2 cellular contexts compared by ENCODE assay signal in the genomic region with DNA sequence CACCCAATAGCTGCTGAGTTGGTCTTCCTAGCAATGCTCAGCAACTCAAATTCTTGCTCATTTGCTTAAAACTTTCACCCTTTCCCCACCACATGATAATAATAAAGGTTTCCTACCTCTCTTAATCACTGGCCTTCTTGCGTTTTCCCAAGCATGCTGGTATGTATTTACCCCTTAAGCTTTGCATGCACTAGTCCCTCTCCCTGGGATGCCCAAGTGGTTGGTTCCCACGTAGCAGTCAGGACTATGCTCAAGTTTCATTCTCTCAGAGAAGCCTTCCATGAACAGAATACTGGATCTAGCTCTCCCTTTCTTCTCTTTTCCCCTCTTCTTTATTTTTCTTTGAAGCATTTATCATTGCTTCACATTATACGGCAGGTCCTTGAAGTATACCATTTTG.
TF ChIP-seq lines count a peak whose summit lies in the region.

No MANE protein-coding gene starts in this region.

TF ChIP-seq in GM23338, 12 proteins besides CTCF, POLR2A, EP300 and RAD21 (continued from another document):
- TF ChIP-seq, protein P1, sequence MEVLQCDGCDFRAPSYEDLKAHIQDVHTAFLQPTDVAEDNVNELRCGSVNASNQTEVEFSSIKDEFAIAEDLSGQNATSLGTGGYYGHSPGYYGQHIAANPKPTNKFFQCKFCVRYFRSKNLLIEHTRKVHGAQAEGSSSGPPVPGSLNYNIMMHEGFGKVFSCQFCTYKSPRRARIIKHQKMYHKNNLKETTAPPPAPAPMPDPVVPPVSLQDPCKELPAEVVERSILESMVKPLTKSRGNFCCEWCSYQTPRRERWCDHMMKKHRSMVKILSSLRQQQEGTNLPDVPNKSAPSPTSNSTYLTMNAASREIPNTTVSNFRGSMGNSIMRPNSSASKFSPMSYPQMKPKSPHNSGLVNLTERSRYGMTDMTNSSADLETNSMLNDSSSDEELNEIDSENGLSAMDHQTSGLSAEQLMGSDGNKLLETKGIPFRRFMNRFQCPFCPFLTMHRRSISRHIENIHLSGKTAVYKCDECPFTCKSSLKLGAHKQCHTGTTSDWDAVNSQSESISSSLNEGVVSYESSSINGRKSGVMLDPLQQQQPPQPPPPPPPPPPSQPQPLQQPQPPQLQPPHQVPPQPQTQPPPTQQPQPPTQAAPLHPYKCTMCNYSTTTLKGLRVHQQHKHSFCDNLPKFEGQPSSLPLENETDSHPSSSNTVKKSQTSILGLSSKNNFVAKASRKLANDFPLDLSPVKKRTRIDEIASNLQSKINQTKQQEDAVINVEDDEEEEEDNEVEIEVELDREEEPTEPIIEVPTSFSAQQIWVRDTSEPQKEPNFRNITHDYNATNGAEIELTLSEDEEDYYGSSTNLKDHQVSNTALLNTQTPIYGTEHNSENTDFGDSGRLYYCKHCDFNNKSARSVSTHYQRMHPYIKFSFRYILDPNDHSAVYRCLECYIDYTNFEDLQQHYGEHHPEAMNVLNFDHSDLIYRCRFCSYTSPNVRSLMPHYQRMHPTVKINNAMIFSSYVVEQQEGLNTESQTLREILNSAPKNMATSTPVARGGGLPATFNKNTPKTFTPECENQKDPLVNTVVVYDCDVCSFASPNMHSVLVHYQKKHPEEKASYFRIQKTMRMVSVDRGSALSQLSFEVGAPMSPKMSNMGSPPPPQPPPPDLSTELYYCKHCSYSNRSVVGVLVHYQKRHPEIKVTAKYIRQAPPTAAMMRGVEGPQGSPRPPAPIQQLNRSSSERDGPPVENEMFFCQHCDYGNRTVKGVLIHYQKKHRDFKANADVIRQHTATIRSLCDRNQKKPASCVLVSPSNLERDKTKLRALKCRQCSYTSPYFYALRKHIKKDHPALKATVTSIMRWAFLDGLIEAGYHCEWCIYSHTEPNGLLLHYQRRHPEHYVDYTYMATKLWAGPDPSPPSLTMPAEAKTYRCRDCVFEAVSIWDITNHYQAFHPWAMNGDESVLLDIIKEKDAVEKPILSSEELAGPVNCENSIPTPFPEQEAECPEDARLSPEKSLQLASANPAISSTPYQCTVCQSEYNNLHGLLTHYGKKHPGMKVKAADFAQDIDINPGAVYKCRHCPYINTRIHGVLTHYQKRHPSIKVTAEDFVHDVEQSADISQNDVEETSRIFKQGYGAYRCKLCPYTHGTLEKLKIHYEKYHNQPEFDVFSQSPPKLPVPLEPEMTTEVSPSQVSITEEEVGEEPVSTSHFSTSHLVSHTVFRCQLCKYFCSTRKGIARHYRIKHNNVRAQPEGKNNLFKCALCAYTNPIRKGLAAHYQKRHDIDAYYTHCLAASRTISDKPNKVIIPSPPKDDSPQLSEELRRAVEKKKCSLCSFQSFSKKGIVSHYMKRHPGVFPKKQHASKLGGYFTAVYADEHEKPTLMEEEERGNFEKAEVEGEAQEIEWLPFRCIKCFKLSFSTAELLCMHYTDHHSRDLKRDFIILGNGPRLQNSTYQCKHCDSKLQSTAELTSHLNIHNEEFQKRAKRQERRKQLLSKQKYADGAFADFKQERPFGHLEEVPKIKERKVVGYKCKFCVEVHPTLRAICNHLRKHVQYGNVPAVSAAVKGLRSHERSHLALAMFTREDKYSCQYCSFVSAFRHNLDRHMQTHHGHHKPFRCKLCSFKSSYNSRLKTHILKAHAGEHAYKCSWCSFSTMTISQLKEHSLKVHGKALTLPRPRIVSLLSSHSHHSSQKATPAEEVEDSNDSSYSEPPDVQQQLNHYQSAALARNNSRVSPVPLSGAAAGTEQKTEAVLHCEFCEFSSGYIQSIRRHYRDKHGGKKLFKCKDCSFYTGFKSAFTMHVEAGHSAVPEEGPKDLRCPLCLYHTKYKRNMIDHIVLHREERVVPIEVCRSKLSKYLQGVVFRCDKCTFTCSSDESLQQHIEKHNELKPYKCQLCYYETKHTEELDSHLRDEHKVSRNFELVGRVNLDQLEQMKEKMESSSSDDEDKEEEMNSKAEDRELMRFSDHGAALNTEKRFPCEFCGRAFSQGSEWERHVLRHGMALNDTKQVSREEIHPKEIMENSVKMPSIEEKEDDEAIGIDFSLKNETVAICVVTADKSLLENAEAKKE (CRISPR knock-in tag; IDR thresholded peaks at IDR 0.05): no peak
- TF ChIP-seq EZH2phosphoT487 (IDR thresholded peaks at IDR 0.05; ENCODE audit: unreplicated experiment) (no peak), ZNF331 (CRISPR knock-in tag; IDR thresholded peaks at IDR 0.05; ENCODE audit: low read depth) (no peak), NANOG (IDR thresholded peaks at IDR 0.05; ENCODE audit: borderline replicate concordance) (no peak), ZNF114 (CRISPR knock-in tag; IDR thresholded peaks at IDR 0.05) (no peak), CREB1 (CRISPR knock-in tag; IDR thresholded peaks at IDR 0.05; ENCODE audit: low read depth) (no peak), STAT1 (IDR thresholded peaks at IDR 0.05; ENCODE audit: unreplicated experiment) (no peak)
- TF ChIP-seq, protein P2, sequence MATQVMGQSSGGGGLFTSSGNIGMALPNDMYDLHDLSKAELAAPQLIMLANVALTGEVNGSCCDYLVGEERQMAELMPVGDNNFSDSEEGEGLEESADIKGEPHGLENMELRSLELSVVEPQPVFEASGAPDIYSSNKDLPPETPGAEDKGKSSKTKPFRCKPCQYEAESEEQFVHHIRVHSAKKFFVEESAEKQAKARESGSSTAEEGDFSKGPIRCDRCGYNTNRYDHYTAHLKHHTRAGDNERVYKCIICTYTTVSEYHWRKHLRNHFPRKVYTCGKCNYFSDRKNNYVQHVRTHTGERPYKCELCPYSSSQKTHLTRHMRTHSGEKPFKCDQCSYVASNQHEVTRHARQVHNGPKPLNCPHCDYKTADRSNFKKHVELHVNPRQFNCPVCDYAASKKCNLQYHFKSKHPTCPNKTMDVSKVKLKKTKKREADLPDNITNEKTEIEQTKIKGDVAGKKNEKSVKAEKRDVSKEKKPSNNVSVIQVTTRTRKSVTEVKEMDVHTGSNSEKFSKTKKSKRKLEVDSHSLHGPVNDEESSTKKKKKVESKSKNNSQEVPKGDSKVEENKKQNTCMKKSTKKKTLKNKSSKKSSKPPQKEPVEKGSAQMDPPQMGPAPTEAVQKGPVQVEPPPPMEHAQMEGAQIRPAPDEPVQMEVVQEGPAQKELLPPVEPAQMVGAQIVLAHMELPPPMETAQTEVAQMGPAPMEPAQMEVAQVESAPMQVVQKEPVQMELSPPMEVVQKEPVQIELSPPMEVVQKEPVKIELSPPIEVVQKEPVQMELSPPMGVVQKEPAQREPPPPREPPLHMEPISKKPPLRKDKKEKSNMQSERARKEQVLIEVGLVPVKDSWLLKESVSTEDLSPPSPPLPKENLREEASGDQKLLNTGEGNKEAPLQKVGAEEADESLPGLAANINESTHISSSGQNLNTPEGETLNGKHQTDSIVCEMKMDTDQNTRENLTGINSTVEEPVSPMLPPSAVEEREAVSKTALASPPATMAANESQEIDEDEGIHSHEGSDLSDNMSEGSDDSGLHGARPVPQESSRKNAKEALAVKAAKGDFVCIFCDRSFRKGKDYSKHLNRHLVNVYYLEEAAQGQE (IDR thresholded peaks at IDR 0.05; ENCODE audit: unreplicated experiment): no peak
- TF ChIP-seq, protein P3, sequence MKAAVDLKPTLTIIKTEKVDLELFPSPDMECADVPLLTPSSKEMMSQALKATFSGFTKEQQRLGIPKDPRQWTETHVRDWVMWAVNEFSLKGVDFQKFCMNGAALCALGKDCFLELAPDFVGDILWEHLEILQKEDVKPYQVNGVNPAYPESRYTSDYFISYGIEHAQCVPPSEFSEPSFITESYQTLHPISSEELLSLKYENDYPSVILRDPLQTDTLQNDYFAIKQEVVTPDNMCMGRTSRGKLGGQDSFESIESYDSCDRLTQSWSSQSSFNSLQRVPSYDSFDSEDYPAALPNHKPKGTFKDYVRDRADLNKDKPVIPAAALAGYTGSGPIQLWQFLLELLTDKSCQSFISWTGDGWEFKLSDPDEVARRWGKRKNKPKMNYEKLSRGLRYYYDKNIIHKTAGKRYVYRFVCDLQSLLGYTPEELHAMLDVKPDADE (IDR thresholded peaks at IDR 0.05): no peak
TF ChIP-seq in GM23338: peak in this region for 0.

TF ChIP-seq in H1, 55 proteins besides CTCF, POLR2A, EP300 and RAD21 (continued from another document):
- TF ChIP-seq, protein P4, sequence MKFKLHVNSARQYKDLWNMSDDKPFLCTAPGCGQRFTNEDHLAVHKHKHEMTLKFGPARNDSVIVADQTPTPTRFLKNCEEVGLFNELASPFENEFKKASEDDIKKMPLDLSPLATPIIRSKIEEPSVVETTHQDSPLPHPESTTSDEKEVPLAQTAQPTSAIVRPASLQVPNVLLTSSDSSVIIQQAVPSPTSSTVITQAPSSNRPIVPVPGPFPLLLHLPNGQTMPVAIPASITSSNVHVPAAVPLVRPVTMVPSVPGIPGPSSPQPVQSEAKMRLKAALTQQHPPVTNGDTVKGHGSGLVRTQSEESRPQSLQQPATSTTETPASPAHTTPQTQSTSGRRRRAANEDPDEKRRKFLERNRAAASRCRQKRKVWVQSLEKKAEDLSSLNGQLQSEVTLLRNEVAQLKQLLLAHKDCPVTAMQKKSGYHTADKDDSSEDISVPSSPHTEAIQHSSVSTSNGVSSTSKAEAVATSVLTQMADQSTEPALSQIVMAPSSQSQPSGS (IDR thresholded peaks at IDR 0.05; ENCODE audit: low read length): no peak
- TF ChIP-seq JUN (IDR thresholded peaks at IDR 0.05; ENCODE audit: low read depth, low read length) (no peak), JUND (IDR thresholded peaks at IDR 0.05; ENCODE audit: low read length) (no peak)
- TF ChIP-seq, protein P5, sequence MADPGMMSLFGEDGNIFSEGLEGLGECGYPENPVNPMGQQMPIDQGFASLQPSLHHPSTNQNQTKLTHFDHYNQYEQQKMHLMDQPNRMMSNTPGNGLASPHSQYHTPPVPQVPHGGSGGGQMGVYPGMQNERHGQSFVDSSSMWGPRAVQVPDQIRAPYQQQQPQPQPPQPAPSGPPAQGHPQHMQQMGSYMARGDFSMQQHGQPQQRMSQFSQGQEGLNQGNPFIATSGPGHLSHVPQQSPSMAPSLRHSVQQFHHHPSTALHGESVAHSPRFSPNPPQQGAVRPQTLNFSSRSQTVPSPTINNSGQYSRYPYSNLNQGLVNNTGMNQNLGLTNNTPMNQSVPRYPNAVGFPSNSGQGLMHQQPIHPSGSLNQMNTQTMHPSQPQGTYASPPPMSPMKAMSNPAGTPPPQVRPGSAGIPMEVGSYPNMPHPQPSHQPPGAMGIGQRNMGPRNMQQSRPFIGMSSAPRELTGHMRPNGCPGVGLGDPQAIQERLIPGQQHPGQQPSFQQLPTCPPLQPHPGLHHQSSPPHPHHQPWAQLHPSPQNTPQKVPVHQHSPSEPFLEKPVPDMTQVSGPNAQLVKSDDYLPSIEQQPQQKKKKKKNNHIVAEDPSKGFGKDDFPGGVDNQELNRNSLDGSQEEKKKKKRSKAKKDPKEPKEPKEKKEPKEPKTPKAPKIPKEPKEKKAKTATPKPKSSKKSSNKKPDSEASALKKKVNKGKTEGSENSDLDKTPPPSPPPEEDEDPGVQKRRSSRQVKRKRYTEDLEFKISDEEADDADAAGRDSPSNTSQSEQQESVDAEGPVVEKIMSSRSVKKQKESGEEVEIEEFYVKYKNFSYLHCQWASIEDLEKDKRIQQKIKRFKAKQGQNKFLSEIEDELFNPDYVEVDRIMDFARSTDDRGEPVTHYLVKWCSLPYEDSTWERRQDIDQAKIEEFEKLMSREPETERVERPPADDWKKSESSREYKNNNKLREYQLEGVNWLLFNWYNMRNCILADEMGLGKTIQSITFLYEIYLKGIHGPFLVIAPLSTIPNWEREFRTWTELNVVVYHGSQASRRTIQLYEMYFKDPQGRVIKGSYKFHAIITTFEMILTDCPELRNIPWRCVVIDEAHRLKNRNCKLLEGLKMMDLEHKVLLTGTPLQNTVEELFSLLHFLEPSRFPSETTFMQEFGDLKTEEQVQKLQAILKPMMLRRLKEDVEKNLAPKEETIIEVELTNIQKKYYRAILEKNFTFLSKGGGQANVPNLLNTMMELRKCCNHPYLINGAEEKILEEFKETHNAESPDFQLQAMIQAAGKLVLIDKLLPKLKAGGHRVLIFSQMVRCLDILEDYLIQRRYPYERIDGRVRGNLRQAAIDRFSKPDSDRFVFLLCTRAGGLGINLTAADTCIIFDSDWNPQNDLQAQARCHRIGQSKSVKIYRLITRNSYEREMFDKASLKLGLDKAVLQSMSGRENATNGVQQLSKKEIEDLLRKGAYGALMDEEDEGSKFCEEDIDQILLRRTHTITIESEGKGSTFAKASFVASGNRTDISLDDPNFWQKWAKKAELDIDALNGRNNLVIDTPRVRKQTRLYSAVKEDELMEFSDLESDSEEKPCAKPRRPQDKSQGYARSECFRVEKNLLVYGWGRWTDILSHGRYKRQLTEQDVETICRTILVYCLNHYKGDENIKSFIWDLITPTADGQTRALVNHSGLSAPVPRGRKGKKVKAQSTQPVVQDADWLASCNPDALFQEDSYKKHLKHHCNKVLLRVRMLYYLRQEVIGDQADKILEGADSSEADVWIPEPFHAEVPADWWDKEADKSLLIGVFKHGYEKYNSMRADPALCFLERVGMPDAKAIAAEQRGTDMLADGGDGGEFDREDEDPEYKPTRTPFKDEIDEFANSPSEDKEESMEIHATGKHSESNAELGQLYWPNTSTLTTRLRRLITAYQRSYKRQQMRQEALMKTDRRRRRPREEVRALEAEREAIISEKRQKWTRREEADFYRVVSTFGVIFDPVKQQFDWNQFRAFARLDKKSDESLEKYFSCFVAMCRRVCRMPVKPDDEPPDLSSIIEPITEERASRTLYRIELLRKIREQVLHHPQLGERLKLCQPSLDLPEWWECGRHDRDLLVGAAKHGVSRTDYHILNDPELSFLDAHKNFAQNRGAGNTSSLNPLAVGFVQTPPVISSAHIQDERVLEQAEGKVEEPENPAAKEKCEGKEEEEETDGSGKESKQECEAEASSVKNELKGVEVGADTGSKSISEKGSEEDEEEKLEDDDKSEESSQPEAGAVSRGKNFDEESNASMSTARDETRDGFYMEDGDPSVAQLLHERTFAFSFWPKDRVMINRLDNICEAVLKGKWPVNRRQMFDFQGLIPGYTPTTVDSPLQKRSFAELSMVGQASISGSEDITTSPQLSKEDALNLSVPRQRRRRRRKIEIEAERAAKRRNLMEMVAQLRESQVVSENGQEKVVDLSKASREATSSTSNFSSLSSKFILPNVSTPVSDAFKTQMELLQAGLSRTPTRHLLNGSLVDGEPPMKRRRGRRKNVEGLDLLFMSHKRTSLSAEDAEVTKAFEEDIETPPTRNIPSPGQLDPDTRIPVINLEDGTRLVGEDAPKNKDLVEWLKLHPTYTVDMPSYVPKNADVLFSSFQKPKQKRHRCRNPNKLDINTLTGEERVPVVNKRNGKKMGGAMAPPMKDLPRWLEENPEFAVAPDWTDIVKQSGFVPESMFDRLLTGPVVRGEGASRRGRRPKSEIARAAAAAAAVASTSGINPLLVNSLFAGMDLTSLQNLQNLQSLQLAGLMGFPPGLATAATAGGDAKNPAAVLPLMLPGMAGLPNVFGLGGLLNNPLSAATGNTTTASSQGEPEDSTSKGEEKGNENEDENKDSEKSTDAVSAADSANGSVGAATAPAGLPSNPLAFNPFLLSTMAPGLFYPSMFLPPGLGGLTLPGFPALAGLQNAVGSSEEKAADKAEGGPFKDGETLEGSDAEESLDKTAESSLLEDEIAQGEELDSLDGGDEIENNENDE (IDR thresholded peaks at IDR 0.05; ENCODE audit: insufficient replicate concordance, low read length): no peak
